Comparison of ENCODE assay signal across 1 cellular context in genomic region chr15:90665288-90666134, GRCh38.
TF ChIP-seq lines count a peak whose summit lies in the region.

No MANE protein-coding gene starts in this region.

TF ChIP-seq in HEK293, 187 proteins besides CTCF, POLR2A, EP300 and RAD21 (continued from another document and continues in another):
- TF ChIP-seq PRDM2 (tag by site-specific recombination; IDR thresholded peaks at IDR 0.05; ENCODE audit: borderline replicate concordance): no peak
- TF ChIP-seq SCRT1 (tag by site-specific recombination; IDR thresholded peaks at IDR 0.05; ENCODE audit: borderline replicate concordance): no peak
- 0 out of 2 replicates have a peak, but pooled peaks have one; percentile 24 for TF ChIP-seq ZNF501 (tag by site-specific recombination; IDR thresholded peaks at IDR 0.05)
- no peak for TF ChIP-seq ZNF133 (tag by site-specific recombination; IDR thresholded peaks at IDR 0.05)
- no peak for TF ChIP-seq ZNF664 (tag by site-specific recombination; IDR thresholded peaks at IDR 0.05)
- no peak for TF ChIP-seq ZNF791 (tag by site-specific recombination; IDR thresholded peaks at IDR 0.05)
- no peak for TF ChIP-seq GFI1B (tag by site-specific recombination; IDR thresholded peaks at IDR 0.05)
- TF ChIP-seq ZNF391 (tag by site-specific recombination; IDR thresholded peaks at IDR 0.05; ENCODE audit: borderline replicate concordance, low read depth): no peak
- no peak for TF ChIP-seq ZNF175 (tag by site-specific recombination; IDR thresholded peaks at IDR 0.05)
- TF ChIP-seq ZNF280C (tag by site-specific recombination; IDR thresholded peaks at IDR 0.05): no peak
- TF ChIP-seq ZNF280D (tag by site-specific recombination; IDR thresholded peaks at IDR 0.05): no peak
- no peak for TF ChIP-seq SP7 (tag by site-specific recombination; IDR thresholded peaks at IDR 0.05)
- no peak for TF ChIP-seq ATF2 (tag by site-specific recombination; IDR thresholded peaks at IDR 0.05; ENCODE audit: low read depth)
- no peak for TF ChIP-seq ZNF449 (tag by site-specific recombination; IDR thresholded peaks at IDR 0.05)
- no peak for TF ChIP-seq MEIS1 (CRISPR knock-in tag; IDR thresholded peaks at IDR 0.05; ENCODE audit: borderline replicate concordance)
- TF ChIP-seq ZNF423 (tag by site-specific recombination; IDR thresholded peaks at IDR 0.05): no peak
- TF ChIP-seq ZBTB6 (tag by site-specific recombination; IDR thresholded peaks at IDR 0.05): no peak
- TF ChIP-seq TRIM28 (IDR thresholded peaks at IDR 0.05; ENCODE audit: borderline replicate concordance, low read length): no peak
- no peak for TF ChIP-seq ZNF792 (tag by site-specific recombination; IDR thresholded peaks at IDR 0.05)
- TF ChIP-seq OSR2 (tag by site-specific recombination; IDR thresholded peaks at IDR 0.05): no peak
- TF ChIP-seq ZIC2 (tag by site-specific recombination; IDR thresholded peaks at IDR 0.05): peak; percentile 49
- no peak; the same call in 1 of the 2 replicates for TF ChIP-seq PBX3 (CRISPR knock-in tag; IDR thresholded peaks at IDR 0.05)
- TF ChIP-seq ZNF548 (tag by site-specific recombination; IDR thresholded peaks at IDR 0.05): no peak
- no peak for TF ChIP-seq ZNF571 (tag by site-specific recombination; IDR thresholded peaks at IDR 0.05)
- no peak for TF ChIP-seq ZNF148 (tag by site-specific recombination; IDR thresholded peaks at IDR 0.05; ENCODE audit: borderline replicate concordance)
- TF ChIP-seq OVOL3 (tag by site-specific recombination; IDR thresholded peaks at IDR 0.05): no peak
- no peak for TF ChIP-seq SETDB1 (IDR thresholded peaks at IDR 0.05; ENCODE audit: insufficient read length, low read length)
- TF ChIP-seq ZNF76 (tag by site-specific recombination; IDR thresholded peaks at IDR 0.05; ENCODE audit: borderline replicate concordance, low read depth): peak; percentile 20; the same call in 1 of the 2 replicates
- TF ChIP-seq ZNF292 (tag by site-specific recombination; IDR thresholded peaks at IDR 0.05; ENCODE audit: borderline replicate concordance, low read depth): no peak
- no peak for TF ChIP-seq GLI2 (tag by site-specific recombination; IDR thresholded peaks at IDR 0.05; ENCODE audit: borderline replicate concordance, low read depth)
- no peak for TF ChIP-seq ZNF146 (tag by site-specific recombination; IDR thresholded peaks at IDR 0.05)
- peak; percentile 59 for TF ChIP-seq ZBTB26 (tag by site-specific recombination; optimal IDR thresholded peaks at IDR 0.05)
- no peak for TF ChIP-seq ZNF707 (tag by site-specific recombination; IDR thresholded peaks at IDR 0.05)
- peak; percentile 88 for TF ChIP-seq GLIS1 (tag by site-specific recombination; IDR thresholded peaks at IDR 0.05)
- no peak for TF ChIP-seq ZNF23 (tag by site-specific recombination; IDR thresholded peaks at IDR 0.05; ENCODE audit: borderline replicate concordance)
- TF ChIP-seq ZNF521 (tag by site-specific recombination; IDR thresholded peaks at IDR 0.05): no peak
- TF ChIP-seq SCRT2 (tag by site-specific recombination; IDR thresholded peaks at IDR 0.05): no peak
- TF ChIP-seq SP3 (tag by site-specific recombination; IDR thresholded peaks at IDR 0.05): peak; percentile 60
- no peak for TF ChIP-seq WT1 (tag by site-specific recombination; IDR thresholded peaks at IDR 0.05)
